In the genomic region with DNA sequence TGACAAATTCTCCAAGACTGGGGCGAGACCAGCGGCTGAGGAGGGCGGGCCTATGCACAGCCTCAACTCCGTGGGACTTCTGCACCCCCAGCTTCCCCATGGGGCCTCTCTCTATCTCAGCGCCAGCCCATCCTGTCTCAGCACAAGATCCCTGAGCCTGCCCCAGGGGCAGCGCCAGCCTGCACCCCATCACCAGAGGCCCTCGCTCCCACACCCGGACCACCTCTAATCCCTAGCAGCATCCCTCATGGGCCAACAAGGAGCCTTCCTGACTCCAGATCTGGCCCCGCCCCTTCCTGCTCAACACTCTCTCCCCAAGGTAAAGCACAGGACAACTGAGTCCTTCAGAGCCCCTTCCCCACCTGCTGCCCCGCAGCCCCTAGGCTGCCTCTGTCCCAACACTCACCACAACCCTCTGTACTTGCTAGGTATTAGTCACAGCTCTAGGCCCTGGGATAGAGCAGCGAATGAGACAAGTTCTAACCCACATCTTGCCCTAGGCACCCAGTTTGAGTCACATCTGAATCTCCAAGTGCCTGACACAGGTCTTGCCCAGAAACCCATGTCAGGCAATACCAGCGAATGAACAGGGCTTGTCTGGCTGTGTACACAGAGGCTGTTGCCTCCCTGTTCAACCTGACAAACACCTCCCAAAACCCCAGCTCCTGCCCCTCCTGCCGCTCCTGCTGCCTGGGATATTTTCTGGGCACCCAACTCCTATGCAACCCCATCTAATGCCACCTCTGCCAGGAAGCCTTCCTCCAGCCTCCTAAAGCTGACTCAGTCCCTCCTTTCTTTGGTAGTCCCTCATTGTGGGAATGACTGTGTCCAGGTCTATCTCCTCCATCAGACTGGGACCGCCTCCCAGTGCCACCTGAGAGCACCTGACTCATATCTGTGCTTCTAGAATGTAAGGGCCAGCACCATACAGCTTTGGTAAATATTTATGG, we compare ENCODE assay signal across 8 cellular contexts. TPM values are rescaled to one million over a fixed set of nuclear protein-coding genes. Genes with fewer than 3 reads are reported as not detected.
DNase-seq lines count a peak whose midpoint lies in the region; ATAC-seq, FAIRE-seq and TF ChIP-seq lines count a peak whose summit lies in the region.

No MANE protein-coding gene starts in this region.

- H3K36me3 ChIP-seq in BLaER1, result peaks cover 81% of the 10 kb centered on the region
- no peaks in the 10 kb centered on the region for H3K36me3 ChIP-seq in keratinocyte (ENCODE audit: control insufficient read depth in 2 of 2, extremely low read depth in 1 of 2, insufficient read depth in 2 of 2, low read length in 2 of 2)

- peak; percentile 91 for DNase-seq in DMS53 treated with DMSO at 0.1 percent for 48 hours (lab: John Stamatoyannopoulos, UW; ENCODE audit: unreplicated experiment)
- peak; percentile 96 for DNase-seq in keratinocyte (ENCODE audit: low read depth, low spot score)
- no peak for DNase-seq in Kasumi-1 (lab: John Stamatoyannopoulos, UW)
- DNase-seq in urothelium cell line (ENCODE audit: low spot score), result no peak

- H3K4me2 ChIP-seq in BLaER1 (peak overlapping the region; percentile 76), keratinocyte (ENCODE audit: control insufficient read depth, extremely low read depth, insufficient read depth, low read depth, low read length) (peak overlapping the region; percentile 68)

- dilution Hi-C loops in keratinocyte (cut with MboI; ENCODE audit: extremely low pct_ligation_motif_present, low sequenced_read_pairs), result no loop called here

- no peak for TF ChIP-seq CTCF in keratinocyte (optimal IDR thresholded peaks at IDR 0.05 in 1 of 3, IDR thresholded peaks at IDR 0.05 in 1 of 3, conservative IDR thresholded peaks at IDR 0.05 in 1 of 3; ENCODE audit: extremely low read depth in 1 of 3, insufficient read depth in 2 of 3, low read length in 3 of 3)

- peak overlapping the region; percentile 74; the same call in 1 of the 2 replicates for H3K27ac ChIP-seq in BLaER1
- peak overlapping the region; percentile 84 for H3K27ac ChIP-seq in keratinocyte (ENCODE audit: control insufficient read depth, insufficient read depth, low read length)

- H4K20me1 ChIP-seq in BLaER1 (peaks cover 19% of the 10 kb centered on the region; the same call in 1 of the 2 replicates), keratinocyte (ENCODE audit: control insufficient read depth, extremely low read depth, insufficient read depth, low read length) (no peaks in the 10 kb centered on the region)

- no peaks in the 10 kb centered on the region for H3K79me2 ChIP-seq in keratinocyte (ENCODE audit: control insufficient read depth, insufficient read depth, low read length)

- no peak overlapping the region for H2AFZ ChIP-seq in keratinocyte (ENCODE audit: control insufficient read depth, low read length)

- peak overlapping the region; percentile 63 for H3K27ac Mint-ChIP-seq in T-helper 1 cell treated with Interleukin-12 subunit alpha and Interleukin-12 subunit beta and Interleukin-4 antibody, amounts not matched to agents 30 μg/mL and 1 μg/mL, for 36 hours

- H3K27me3 ChIP-seq in BLaER1 (no peaks in the 10 kb centered on the region), keratinocyte (ENCODE audit: control insufficient read depth, extremely low read depth, insufficient read depth, low read length) (no peaks in the 10 kb centered on the region)

- peaks cover 5% of the 10 kb centered on the region for H3K27me3 Mint-ChIP-seq in T-helper 1 cell treated with Interleukin-12 subunit alpha and Interleukin-12 subunit beta and Interleukin-4 antibody, amounts not matched to agents 30 μg/mL and 1 μg/mL, for 36 hours (ENCODE audit: low read depth)

- peak; percentile 98 for FAIRE-seq in keratinocyte (lab: Jason Lieb, UNC)
- no peak for FAIRE-seq in urothelium cell line (lab: Jason Lieb, UNC)

- H3K4me1 ChIP-seq in BLaER1 (peaks cover 54% of the 10 kb centered on the region), keratinocyte (ENCODE audit: control insufficient read depth, extremely low read depth, insufficient read depth, low read length) (peaks cover 39% of the 10 kb centered on the region)

- peaks cover 16% of the 10 kb centered on the region for H3K4me1 Mint-ChIP-seq in T-helper 1 cell treated with Interleukin-12 subunit alpha and Interleukin-12 subunit beta and Interleukin-4 antibody, amounts not matched to agents 30 μg/mL and 1 μg/mL, for 36 hours (ENCODE audit: low read depth)

- H3K4me3 Mint-ChIP-seq in T-helper 1 cell treated with Interleukin-12 subunit alpha and Interleukin-12 subunit beta and Interleukin-4 antibody, amounts not matched to agents 30 μg/mL and 1 μg/mL, for 36 hours, result no peak overlapping the region

- H3K9me1 ChIP-seq in keratinocyte (ENCODE audit: control insufficient read depth, extremely low read depth, insufficient read depth, low read length), result no peaks in the 10 kb centered on the region

- H3K4me3 ChIP-seq in BLaER1, result no peak overlapping the region
- no peak overlapping the region for H3K4me3 ChIP-seq in keratinocyte (ENCODE audit: control insufficient read depth in 2 of 3, extremely low read depth in 1 of 3, insufficient read depth in 2 of 3, low read depth in 1 of 3, low read length in 3 of 3)

- ATAC-seq in GM19455 (IDR thresholded peaks at IDR 0.05; ENCODE audit: unreplicated experiment), result no peak
- ATAC-seq in HG03025 (IDR thresholded peaks at IDR 0.05; ENCODE audit: low FRiP score, unreplicated experiment), result no peak

- H3K9ac ChIP-seq in BLaER1 (no peak overlapping the region), keratinocyte (ENCODE audit: control insufficient read depth, extremely low read depth, insufficient read depth, low read length) (peak overlapping the region; percentile 41)

- H3K9me3 ChIP-seq in BLaER1 (no peaks in the 10 kb centered on the region), keratinocyte (ENCODE audit: control insufficient read depth, low read depth, low read length) (no peaks in the 10 kb centered on the region)

- no peaks in the 10 kb centered on the region for H3K9me3 Mint-ChIP-seq in T-helper 1 cell treated with Interleukin-12 subunit alpha and Interleukin-12 subunit beta and Interleukin-4 antibody, amounts not matched to agents 30 μg/mL and 1 μg/mL, for 36 hours

- H3K36me3 Mint-ChIP-seq in T-helper 1 cell treated with Interleukin-12 subunit alpha and Interleukin-12 subunit beta and Interleukin-4 antibody, amounts not matched to agents 30 μg/mL and 1 μg/mL, for 36 hours (ENCODE audit: low read depth), result no peaks in the 10 kb centered on the region

RNA-seq across cellular contexts. Expression of a gene that starts 18.6 kb away (rescaled TPM):
- 0.06 to 0.44 TPM (median 0.17 TPM) in 3 replicates for polyA plus RNA-seq in keratinocyte
- polyA plus RNA-seq in keratinocyte (2011; ENCODE audit: low read depth), result not detected
- 0.02 and 0.19 TPM in 2 replicates for polyA plus RNA-seq in keratinocyte (2011; cell fraction: cytosol; rRNA removed)
- 0.64 and 0.84 TPM in 2 replicates for polyA plus RNA-seq in keratinocyte (2011; cell fraction: nucleus; rRNA removed)
- 0.06 and 0.55 TPM in 2 replicates for polyA plus RNA-seq in keratinocyte (2012; ENCODE audit: low replicate concordance)
- 0.03 to 0.10 TPM in 2 of 3 replicates, not detected in the other for polyA minus RNA-seq in keratinocyte
- not detected for polyA minus RNA-seq in keratinocyte (2011; cell fraction: cytosol; rRNA and poly(A)+ RNA removed)
- 0.23 and 0.32 TPM in 2 replicates for polyA minus RNA-seq in keratinocyte (2011; cell fraction: nucleus; rRNA and poly(A)+ RNA removed)

RNA-seq across cellular contexts. Expression of a gene that starts 24.5 kb away (rescaled TPM):
- polyA plus RNA-seq in keratinocyte, result 6.8 to 14.7 TPM (median 13.1 TPM) in 3 replicates
- 3.3 TPM for polyA plus RNA-seq in keratinocyte (2011; ENCODE audit: low read depth)
- 6.3 and 11.4 TPM in 2 replicates for polyA plus RNA-seq in keratinocyte (2011; cell fraction: cytosol; rRNA removed)
- polyA plus RNA-seq in keratinocyte (2011; cell fraction: nucleus; rRNA removed), result 12.9 and 21.1 TPM in 2 replicates
- 10.4 and 16.0 TPM in 2 replicates for polyA plus RNA-seq in keratinocyte (2012; ENCODE audit: low replicate concordance)
- 22.3 to 69.2 TPM (median 36.5 TPM) in 3 replicates for polyA minus RNA-seq in keratinocyte
- 48.3 TPM for polyA minus RNA-seq in keratinocyte (2011; cell fraction: cytosol; rRNA and poly(A)+ RNA removed)
- polyA minus RNA-seq in keratinocyte (2011; cell fraction: nucleus; rRNA and poly(A)+ RNA removed), result 34.5 and 36.4 TPM in 2 replicates

RNA-seq across cellular contexts. Expression of a gene that starts 57.4 kb away (rescaled TPM):
- 0.05 to 0.09 TPM in 2 of 3 replicates, not detected in the other for polyA plus RNA-seq in keratinocyte
- not detected for polyA plus RNA-seq in keratinocyte (2011; ENCODE audit: low read depth)
- polyA plus RNA-seq in keratinocyte (2011; cell fraction: cytosol; rRNA removed), result 0.04 TPM in 1 of 2 replicates, not detected in the other
- 0.19 and 0.23 TPM in 2 replicates for polyA plus RNA-seq in keratinocyte (2011; cell fraction: nucleus; rRNA removed)
- polyA plus RNA-seq in keratinocyte (2012; ENCODE audit: low replicate concordance), result 0.20 and 0.21 TPM in 2 replicates
- 0.13 to 0.30 TPM in 2 of 3 replicates, not detected in the other for polyA minus RNA-seq in keratinocyte
- not detected for polyA minus RNA-seq in keratinocyte (2011; cell fraction: cytosol; rRNA and poly(A)+ RNA removed)
- 0.21 and 0.31 TPM in 2 replicates for polyA minus RNA-seq in keratinocyte (2011; cell fraction: nucleus; rRNA and poly(A)+ RNA removed)

Comparison
In these comparisons a context has a peak if more than half of its experiments do, and no peak if none do; other contexts are left out.
1. DNase-seq: peak in DMS53 treated with DMSO at 0.1 percent for 48 hours (single experiment) and keratinocyte (single experiment); none in Kasumi-1 (0 of 2) and urothelium cell line (single experiment).